8 cellular contexts compared by ENCODE assay signal in the genomic region with DNA sequence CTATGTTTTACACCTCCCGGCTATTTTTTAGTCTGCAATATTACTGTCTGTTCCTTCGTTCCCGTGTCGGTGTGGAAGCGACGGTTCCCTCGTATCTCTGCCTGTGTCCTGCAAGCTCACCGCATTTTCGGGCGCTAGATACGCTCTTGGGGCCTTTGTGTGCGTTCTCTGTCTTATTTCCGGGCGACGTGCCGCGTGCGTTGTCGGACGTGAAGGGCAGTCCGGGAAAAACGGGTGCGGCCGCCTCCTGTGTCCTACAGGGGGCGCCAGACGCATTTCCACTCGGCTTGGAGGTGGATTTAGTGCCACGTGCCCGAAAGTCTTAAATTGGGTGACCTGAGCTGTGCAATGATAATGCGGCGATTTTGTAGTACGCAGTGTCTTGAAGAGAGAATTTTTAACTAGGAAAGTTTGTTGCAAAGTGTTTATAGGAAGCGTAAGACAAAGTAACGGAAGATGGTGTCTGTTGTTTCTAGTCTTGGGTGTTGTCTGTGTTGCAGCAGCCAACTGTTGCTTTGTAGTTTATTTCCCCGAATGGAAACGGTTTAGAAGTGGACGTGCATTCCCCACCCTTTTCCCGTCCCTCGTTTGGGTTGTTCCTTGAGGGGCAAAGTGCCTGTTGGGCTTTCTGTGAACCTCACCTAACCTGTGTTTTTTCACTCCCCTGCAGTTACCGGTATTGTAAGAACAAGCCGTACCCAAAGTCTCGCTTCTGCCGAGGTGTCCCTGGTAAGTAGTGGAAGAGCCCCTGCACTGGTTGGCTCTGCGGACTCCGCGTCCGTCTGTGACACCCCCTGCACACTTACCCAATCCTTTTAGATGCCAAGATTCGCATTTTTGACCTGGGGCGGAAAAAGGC. TPM values are rescaled to one million over a fixed set of nuclear protein-coding genes. Genes with fewer than 3 reads are reported as not detected.
DNase-seq lines count a peak whose midpoint lies in the region; ATAC-seq, FAIRE-seq and TF ChIP-seq lines count a peak whose summit lies in the region.

No MANE protein-coding gene starts in this region.

- no peak for FAIRE-seq in RCC 7860 (lab: Jason Lieb, UNC)

- in situ Hi-C loops in KBM-7 (cut with MboI; ENCODE audit: low pct_unique_long_range_greater_than_20kb, low sequenced_read_pairs), result no loop called here

- TF ChIP-seq CTCF in fibroblast of mammary gland (conservative IDR thresholded peaks at IDR 0.05; ENCODE audit: control insufficient read depth, insufficient read depth, low read depth, low read length), result peak; percentile 54

- H3K4me3 ChIP-seq in fibroblast of mammary gland (ENCODE audit: control insufficient read depth, low read depth, low read length), result peak overlapping the region; percentile 87

- DNase-seq in KBM-7 (peak; percentile 95), RCC 7860 (ENCODE audit: low spot score) (peak; percentile 69), fibroblast of mammary gland (ENCODE audit: low read depth) (peak; percentile 74)
- peak; percentile 78 for DNase-seq in activated T-helper 2 cell treated with anti-CD3 and anti-CD28 coated beads, Interferon-gamma antibody, Interleukin-2, Interleukin-4, amounts not matched to agents 10 μg/mL and 5 μg/mL and 100 μg/mL, durations not matched to agents 14 hours and 24 hours and 36 hours (ENCODE audit: low spot score)
- peak; percentile 69 to 91 (median 80) for DNase-seq in naive thymus-derived CD8-positive, alpha-beta T cell
- DNase-seq in stimulated activated naive CD4-positive, alpha-beta T cell (lab: John Stamatoyannopoulos, UW), result peak; percentile 58 to 87 (median 74)

- H3K27ac Mint-ChIP-seq in activated T-helper 2 cell treated with anti-CD3 and anti-CD28 coated beads, Interferon-gamma antibody, Interleukin-2, Interleukin-4, amounts not matched to agents 10 μg/mL and 5 μg/mL and 100 μg/mL, durations not matched to agents 14 hours and 24 hours and 36 hours, result peak overlapping the region; percentile 100
- H3K27ac Mint-ChIP-seq in naive thymus-derived CD8-positive, alpha-beta T cell, result peak overlapping the region; percentile 97 to 100 (median 99)

- no peaks in the 10 kb centered on the region for H3K27me3 Mint-ChIP-seq in activated T-helper 2 cell treated with anti-CD3 and anti-CD28 coated beads, Interferon-gamma antibody, Interleukin-2, Interleukin-4, amounts not matched to agents 10 μg/mL and 5 μg/mL and 100 μg/mL, durations not matched to agents 14 hours and 24 hours and 36 hours (ENCODE audit: low read depth)
- no peaks in the 10 kb centered on the region for H3K27me3 Mint-ChIP-seq in naive thymus-derived CD8-positive, alpha-beta T cell

- peak overlapping the region; percentile 100 for H3K4me3 Mint-ChIP-seq in activated T-helper 2 cell treated with anti-CD3 and anti-CD28 coated beads, Interferon-gamma antibody, Interleukin-2, Interleukin-4, amounts not matched to agents 10 μg/mL and 5 μg/mL and 100 μg/mL, durations not matched to agents 14 hours and 24 hours and 36 hours (ENCODE audit: low read depth)
- peak overlapping the region; percentile 94 to 100 (median 96) for H3K4me3 Mint-ChIP-seq in naive thymus-derived CD8-positive, alpha-beta T cell

- intact Hi-C loops in activated T-helper 2 cell treated with anti-CD3 and anti-CD28 coated beads, Interferon-gamma antibody, Interleukin-2, Interleukin-4, amounts not matched to agents 10 μg/mL and 5 μg/mL and 100 μg/mL, durations not matched to agents 14 hours and 24 hours and 36 hours (cut with micrococcal nuclease), result loop anchor here (5.0 kb wide), 1 partner anchor 38 kb away; a partner anchor contains a TSS

- POLR2A ChIA-PET in naive thymus-derived CD8-positive, alpha-beta T cell (lab: Charles Lee), result interaction anchor here (0.6 to 6.0 kb wide), 36 partner anchors 12 to 429 kb away, joined by 3 to 102 read pairs (median 6); a partner anchor contains a TSS

- H3K36me3 Mint-ChIP-seq in activated T-helper 2 cell treated with anti-CD3 and anti-CD28 coated beads, Interferon-gamma antibody, Interleukin-2, Interleukin-4, amounts not matched to agents 10 μg/mL and 5 μg/mL and 100 μg/mL, durations not matched to agents 14 hours and 24 hours and 36 hours (ENCODE audit: low read depth), result peaks cover 36% of the 10 kb centered on the region
- peaks cover 13 to 26% (median 16%) of the 10 kb centered on the region in 3 donors for H3K36me3 Mint-ChIP-seq in naive thymus-derived CD8-positive, alpha-beta T cell

- ATAC-seq in GM18511 (IDR thresholded peaks at IDR 0.05; ENCODE audit: unreplicated experiment) (peak; percentile 39), GM21737 (IDR thresholded peaks at IDR 0.05; ENCODE audit: unreplicated experiment) (no peak)
- ATAC-seq in naive thymus-derived CD8-positive, alpha-beta T cell, result peak; percentile 46 to 54

- H3K9me3 Mint-ChIP-seq in activated T-helper 2 cell treated with anti-CD3 and anti-CD28 coated beads, Interferon-gamma antibody, Interleukin-2, Interleukin-4, amounts not matched to agents 10 μg/mL and 5 μg/mL and 100 μg/mL, durations not matched to agents 14 hours and 24 hours and 36 hours, result no peaks in the 10 kb centered on the region
- no peaks in the 10 kb centered on the region for H3K9me3 Mint-ChIP-seq in naive thymus-derived CD8-positive, alpha-beta T cell

- peaks cover 5% of the 10 kb centered on the region for H3K4me1 Mint-ChIP-seq in activated T-helper 2 cell treated with anti-CD3 and anti-CD28 coated beads, Interferon-gamma antibody, Interleukin-2, Interleukin-4, amounts not matched to agents 10 μg/mL and 5 μg/mL and 100 μg/mL, durations not matched to agents 14 hours and 24 hours and 36 hours (ENCODE audit: low read depth)
- peaks cover 10 to 32% (median 22%) of the 10 kb centered on the region in 4 donors for H3K4me1 Mint-ChIP-seq in naive thymus-derived CD8-positive, alpha-beta T cell

RNA-seq across cellular contexts. Expression of a gene that starts 0.7 kb away (rescaled TPM):
- 2,692 and 2,787 TPM in 2 replicates for total RNA-seq in activated T-helper 2 cell treated with anti-CD3 and anti-CD28 coated beads, Interferon-gamma antibody, Interleukin-2, Interleukin-4, amounts not matched to agents 10 μg/mL and 5 μg/mL and 100 μg/mL, durations not matched to agents 14 hours and 24 hours and 36 hours
- 1,000 to 10,000 TPM; 4,733 to 4,862 TPM for total RNA-seq in naive thymus-derived CD8-positive, alpha-beta T cell
- polyA plus RNA-seq in naive thymus-derived CD8-positive, alpha-beta T cell, result 1,000 to 10,000 TPM; 5,585 to 7,081 (median 6,663) TPM

RNA-seq across cellular contexts. Expression of a gene that starts 10.2 kb away (rescaled TPM):
- 18.1 TPM in 2 replicates for total RNA-seq in activated T-helper 2 cell treated with anti-CD3 and anti-CD28 coated beads, Interferon-gamma antibody, Interleukin-2, Interleukin-4, amounts not matched to agents 10 μg/mL and 5 μg/mL and 100 μg/mL, durations not matched to agents 14 hours and 24 hours and 36 hours
- total RNA-seq in naive thymus-derived CD8-positive, alpha-beta T cell, result 10 to 100 TPM; 16.6 to 19.9 TPM
- 10 to 100 TPM; 12.7 to 15.3 (median 12.8) TPM for polyA plus RNA-seq in naive thymus-derived CD8-positive, alpha-beta T cell

RNA-seq across cellular contexts. Expression of a gene that starts 12.4 kb away (rescaled TPM):
- total RNA-seq in activated T-helper 2 cell treated with anti-CD3 and anti-CD28 coated beads, Interferon-gamma antibody, Interleukin-2, Interleukin-4, amounts not matched to agents 10 μg/mL and 5 μg/mL and 100 μg/mL, durations not matched to agents 14 hours and 24 hours and 36 hours, result 77.3 TPM in 2 replicates
- 100 to 1,000 TPM; 111 to 112 TPM for total RNA-seq in naive thymus-derived CD8-positive, alpha-beta T cell
- polyA plus RNA-seq in naive thymus-derived CD8-positive, alpha-beta T cell, result 10 to 100 TPM; 29.3 to 39.8 (median 37.8) TPM

RNA-seq across cellular contexts. Expression of a gene that starts 19.8 kb away (rescaled TPM):
- 95.6 and 98.8 TPM in 2 replicates for total RNA-seq in activated T-helper 2 cell treated with anti-CD3 and anti-CD28 coated beads, Interferon-gamma antibody, Interleukin-2, Interleukin-4, amounts not matched to agents 10 μg/mL and 5 μg/mL and 100 μg/mL, durations not matched to agents 14 hours and 24 hours and 36 hours
- 10 to 100 TPM; 90.4 to 95.4 TPM for total RNA-seq in naive thymus-derived CD8-positive, alpha-beta T cell
- 10 to 100 TPM; 35.5 to 37.1 (median 35.7) TPM for polyA plus RNA-seq in naive thymus-derived CD8-positive, alpha-beta T cell

RNA-seq across cellular contexts. Expression of a gene that starts 24.5 kb away (rescaled TPM):
- total RNA-seq in activated T-helper 2 cell treated with anti-CD3 and anti-CD28 coated beads, Interferon-gamma antibody, Interleukin-2, Interleukin-4, amounts not matched to agents 10 μg/mL and 5 μg/mL and 100 μg/mL, durations not matched to agents 14 hours and 24 hours and 36 hours, result 1,005 and 1,026 TPM in 2 replicates
- 100 to 1,000 TPM; 613 to 633 TPM for total RNA-seq in naive thymus-derived CD8-positive, alpha-beta T cell
- polyA plus RNA-seq in naive thymus-derived CD8-positive, alpha-beta T cell, result 100 to 1,000 TPM; 156 to 341 (median 169) TPM
